Comparison of ENCODE assay signal across 27 cellular contexts in the genomic region with DNA sequence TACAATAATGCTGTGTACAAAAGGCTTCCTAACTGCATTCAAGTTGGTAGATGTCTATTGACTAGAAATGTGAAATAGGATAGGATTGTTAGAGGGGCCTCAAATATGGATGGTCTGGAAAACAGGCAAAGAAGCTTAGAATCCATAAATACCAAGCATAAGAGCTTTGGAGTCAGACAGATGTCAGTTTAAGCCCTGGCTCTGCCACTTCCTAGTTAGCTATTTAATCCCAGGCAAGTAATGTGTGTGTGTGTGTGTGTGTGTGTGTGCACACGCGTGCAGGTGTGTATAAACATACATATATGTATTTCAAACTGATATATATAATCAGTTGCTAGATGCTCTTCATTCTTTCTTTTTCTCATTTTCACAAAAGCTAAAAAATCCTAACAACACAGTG.
"Had no signal": no experiment of that assay in that cellular context is flagged by ENCODE, and none has a peak within 500 bp of the region (broad histone marks: within the 10 kb centered on the region; RNA-seq: fewer than 3 reads in every experiment).

No MANE protein-coding gene starts in this region.

- H3K4me1 ChIP-seq: left lung, lower lobe of right lung, pancreas, prostate gland, stomach, testis, transverse colon, upper lobe of left lung, vagina had no signal

- H3K27ac ChIP-seq: left lung, lower lobe of right lung, pancreas, prostate gland, skin epidermis, stomach, testis, transverse colon, upper lobe of left lung, vagina had no signal

- H3K9me3 ChIP-seq: left lung, lower lobe of right lung, pancreas, prostate gland, stomach, testis, thyroid gland, transverse colon, upper lobe of left lung, vagina had no signal

- H3K27me3 ChIP-seq: left lung, pancreas, stomach, testis, thyroid gland, transverse colon, upper lobe of left lung, vagina had no signal

- DNase-seq: kidney; left colon; left lung; lower lobe of right lung; mammary epithelial cell; mesenchymal stem cell; naive thymus-derived CD8-positive, alpha-beta T cell; nucleus accumbens; pancreas; posterior cingulate gyrus; retina; right cardiac atrium; stimulated activated CD4-positive, alpha-beta T cell treated with anti-CD3 and anti-CD28 coated beads, Interleukin-12 subunit alpha, Interleukin-12 subunit beta, amount 100 ng/mL, for 4 hours; stimulated activated CD4-positive, alpha-beta T cell treated with anti-CD3 and anti-CD28 coated beads, Interleukin-15, amount 100 ng/mL, for 24 hours; stimulated activated CD4-positive, alpha-beta T cell treated with anti-CD3 and anti-CD28 coated beads, Interleukin-2, amount 100 ng/mL, for 24 hours; stimulated activated CD4-positive, alpha-beta T cell treated with anti-CD3 and anti-CD28 coated beads, Interleukin-4, amount 100 ng/mL, for 1 hour; stimulated activated naive B cell treated with anti-CD40 and anti-IgM and Interleukin-4, amounts not matched to agents 10 μg/mL and 1 μg/mL and 100 μg/mL, for 72 hours; stimulated activated naive CD8-positive, alpha-beta T cell treated with anti-CD3 and anti-CD28 coated beads, Interleukin-15, Interleukin-2, amounts not matched to agents 100 U/mL and 50 U/mL, for 24 hours; stomach; testis; thyroid gland; transverse colon; upper lobe of left lung had no signal

- ATAC-seq: left colon; left lung; lower lobe of right lung; naive thymus-derived CD8-positive, alpha-beta T cell; pancreas; right cardiac atrium; sciatic nerve; stimulated activated naive B cell treated with anti-CD40 and anti-IgM and Interleukin-4, amounts not matched to agents 10 μg/mL and 1 μg/mL and 100 μg/mL, for 72 hours; stimulated activated naive CD8-positive, alpha-beta T cell treated with anti-CD3 and anti-CD28 coated beads, Interleukin-15, Interleukin-2, amounts not matched to agents 100 U/mL and 50 U/mL, for 24 hours had no signal

- FAIRE-seq: kidney, pancreas had no signal

- H3K36me3 ChIP-seq: left lung, lower lobe of right lung, pancreas, prostate gland, stomach, thyroid gland, transverse colon, upper lobe of left lung, vagina had no signal

- H3K4me3 ChIP-seq: left lung, lower lobe of right lung, pancreas, prostate gland, skin epidermis, stomach, testis, thyroid gland, transverse colon, upper lobe of left lung, vagina had no signal
